Comparison of ENCODE assay signal across 26 cellular contexts in genomic region chr6:56580271-56580670, GRCh38.
"Had no signal": no experiment of that assay in that cellular context is flagged by ENCODE, and none has a peak within 500 bp of the region (broad histone marks: within the 10 kb centered on the region; RNA-seq: fewer than 3 reads in every experiment).

No MANE protein-coding gene starts in this region.

- ATAC-seq: activated CD8-positive, alpha-beta T cell treated with anti-CD3 and anti-CD28 coated beads, Interleukin-2, amount 10 ng/mL, durations not matched to agents 7 days and 5 days; activated naive CD4-positive, alpha-beta T cell treated with anti-CD3 and anti-CD28 coated beads, Interleukin-2, amount 50 U/mL, for 72 hours had no signal

- DNase-seq: activated CD4-positive, alpha-beta T cell treated with anti-CD3 and anti-CD28 coated beads, Interleukin-2, amount 10 ng/mL, durations not matched to agents 24 days and 14 days; activated CD4-positive, alpha-beta T cell treated with anti-CD3 and anti-CD28 coated beads, Interleukin-2, amount 50 U/mL, for 4 hours; activated CD8-positive, alpha-beta T cell treated with anti-CD3 and anti-CD28 coated beads, Interleukin-2, amount 10 ng/mL, durations not matched to agents 7 days and 5 days; activated gamma-delta T cell; activated naive CD4-positive, alpha-beta T cell treated with anti-CD3 and anti-CD28 coated beads for 36 hours; activated T-cell treated with anti-CD3 and anti-CD28 coated beads, Interleukin-2, amount 50 U/mL, for 24 hours; adrenal gland; caudate nucleus; cerebellar nuclear complex; Karpas-422; MG63; NCI-H1048; NCI-H1105 treated with DMSO at 0.1 percent for 48 hours; NCI-H1436 treated with DMSO at 0.1 percent for 48 hours; NCI-H1694 treated with DMSO at 0.1 percent for 48 hours; NCI-H2029; NCI-H345; NCI-H526; NCI-H748 treated with DMSO at 0.1 percent for 48 hours; NK-92 treated with Interleukin-12 subunit alpha and Interleukin-12 subunit beta, amount 100 ng/mL, for 24 hours; Right ventricle myocardium superior; T1000 had no signal

- H3K9me3 Mint-ChIP-seq: activated CD4-positive, alpha-beta T cell treated with anti-CD3 and anti-CD28 coated beads, Interleukin-2, amount 10 ng/mL, durations not matched to agents 24 days and 14 days; activated naive CD4-positive, alpha-beta T cell treated with anti-CD3 and anti-CD28 coated beads for 36 hours; activated naive CD4-positive, alpha-beta T cell treated with anti-CD3 and anti-CD28 coated beads, Interleukin-2, amount 50 U/mL, for 72 hours; activated T-cell treated with anti-CD3 and anti-CD28 coated beads, Interleukin-2, amount 50 U/mL, for 24 hours; activated T-helper 2 cell treated with anti-CD3 and anti-CD28 coated beads, Interferon-gamma antibody, Interleukin-2, Interleukin-4, amounts not matched to agents 10 μg/mL and 5 μg/mL and 100 μg/mL, durations not matched to agents 14 hours and 24 hours and 36 hours had no signal

- H3K9me3 ChIP-seq: adrenal gland, MG63 had no signal

- H3K27ac Mint-ChIP-seq: activated CD4-positive, alpha-beta T cell treated with anti-CD3 and anti-CD28 coated beads, Interleukin-2, amount 10 ng/mL, durations not matched to agents 24 days and 14 days; activated CD8-positive, alpha-beta T cell treated with anti-CD3 and anti-CD28 coated beads, Interleukin-2, amount 10 ng/mL, durations not matched to agents 7 days and 5 days; activated naive CD4-positive, alpha-beta T cell treated with anti-CD3 and anti-CD28 coated beads for 36 hours; activated T-cell treated with anti-CD3 and anti-CD28 coated beads, Interleukin-2, amount 50 U/mL, for 24 hours; activated T-helper 2 cell treated with anti-CD3 and anti-CD28 coated beads, Interferon-gamma antibody, Interleukin-2, Interleukin-4, amounts not matched to agents 10 μg/mL and 5 μg/mL and 100 μg/mL, durations not matched to agents 14 hours and 24 hours and 36 hours; brain had no signal

- H3K27me3 ChIP-seq: adrenal gland, MG63 had no signal

- FAIRE-seq: bronchial epithelial cell had no signal

- H3K4me3 Mint-ChIP-seq: activated CD4-positive, alpha-beta T cell treated with anti-CD3 and anti-CD28 coated beads, Interleukin-2, amount 10 ng/mL, durations not matched to agents 24 days and 14 days; activated CD8-positive, alpha-beta T cell treated with anti-CD3 and anti-CD28 coated beads, Interleukin-2, amount 10 ng/mL, durations not matched to agents 7 days and 5 days; activated naive CD4-positive, alpha-beta T cell treated with anti-CD3 and anti-CD28 coated beads for 36 hours; activated T-cell treated with anti-CD3 and anti-CD28 coated beads, Interleukin-2, amount 50 U/mL, for 24 hours; brain had no signal

- H3K36me3 ChIP-seq: adrenal gland, MG63 had no signal

- H3K27me3 Mint-ChIP-seq: brain had no signal

- H3K4me1 Mint-ChIP-seq: activated CD4-positive, alpha-beta T cell treated with anti-CD3 and anti-CD28 coated beads, Interleukin-2, amount 10 ng/mL, durations not matched to agents 24 days and 14 days; brain had no signal

- H3K36me3 Mint-ChIP-seq: activated naive CD4-positive, alpha-beta T cell treated with anti-CD3 and anti-CD28 coated beads, Interleukin-2, amount 50 U/mL, for 72 hours had no signal

- H3K4me3 ChIP-seq: adrenal gland, MG63 had no signal
